8 cellular contexts compared by ENCODE assay signal in genomic region chr5:11719888-11720481, GRCh38.
DNase-seq lines count a peak whose midpoint lies in the region; ATAC-seq and TF ChIP-seq lines count a peak whose summit lies in the region.

No MANE protein-coding gene starts in this region.

- no peak for TF ChIP-seq EP300 in ovary (IDR thresholded peaks at IDR 0.05)

- TF ChIP-seq CTCF in HEK293 (tag by site-specific recombination; IDR thresholded peaks at IDR 0.05) (no peak), astrocyte of the cerebellum (IDR thresholded peaks at IDR 0.05; ENCODE audit: low read depth, low read length, missing control alignments) (peak; percentile 55), ovary (IDR thresholded peaks at IDR 0.05) (no peak)

- H3K27me3 ChIP-seq in ovary, result no peaks in the 10 kb centered on the region

- H3K27ac Mint-ChIP-seq in stimulated activated memory B cell treated with anti-CD40 and anti-IgM and Interleukin-4, amounts not matched to agents 10 μg/mL and 1 μg/mL and 100 μg/mL, for 72 hours, result no peak overlapping the region

- H3K4me3 Mint-ChIP-seq in stimulated activated memory B cell treated with anti-CD40 and anti-IgM and Interleukin-4, amounts not matched to agents 10 μg/mL and 1 μg/mL and 100 μg/mL, for 72 hours, result no peak overlapping the region

- H3K27ac ChIP-seq in HEK293 (ENCODE audit: extremely low read depth, low read depth, low read length) (no peak overlapping the region), ovary (no peak overlapping the region)

- intact Hi-C loops in ovary (cut with DNase I), result no loop called here

- ATAC-seq in left lobe of liver (peak; percentile 98), GM19397 (IDR thresholded peaks at IDR 0.05; ENCODE audit: unreplicated experiment) (no peak)
- ATAC-seq in stimulated activated memory B cell treated with anti-CD40 and anti-IgM and Interleukin-4, amounts not matched to agents 10 μg/mL and 1 μg/mL and 100 μg/mL, for 72 hours, result no peak

- no peak for TF ChIP-seq POLR2A in ovary (IDR thresholded peaks at IDR 0.05)

- DNase-seq in CMK (ENCODE audit: low read depth) (peak; percentile 14), NCI-H2227 (lab: John Stamatoyannopoulos, UW; ENCODE audit: unreplicated experiment) (peak; percentile 59), astrocyte of the cerebellum (ENCODE audit: low read depth) (peak; percentile 18), left lobe of liver (ENCODE audit: low spot score) (peak; percentile 68), ovary (no peak)

- POLR2A ChIA-PET in HEK293 (lab: Yijun Ruan, JAX), result no interaction called here

- no peak overlapping the region for H3K4me3 ChIP-seq in HEK293 (ENCODE audit: low read depth, low read length)
- H3K4me3 ChIP-seq in astrocyte of the cerebellum (ENCODE audit: low read depth, low read length), result no peak overlapping the region
- H3K4me3 ChIP-seq in ovary, result no peak overlapping the region

- peaks cover 5% of the 10 kb centered on the region for H3K9me3 Mint-ChIP-seq in stimulated activated memory B cell treated with anti-CD40 and anti-IgM and Interleukin-4, amounts not matched to agents 10 μg/mL and 1 μg/mL and 100 μg/mL, for 72 hours

- no peaks in the 10 kb centered on the region for H3K36me3 Mint-ChIP-seq in stimulated activated memory B cell treated with anti-CD40 and anti-IgM and Interleukin-4, amounts not matched to agents 10 μg/mL and 1 μg/mL and 100 μg/mL, for 72 hours

- H3K27me3 Mint-ChIP-seq in stimulated activated memory B cell treated with anti-CD40 and anti-IgM and Interleukin-4, amounts not matched to agents 10 μg/mL and 1 μg/mL and 100 μg/mL, for 72 hours, result no peaks in the 10 kb centered on the region

- CTCF ChIA-PET in HEK293 (lab: Yijun Ruan, JAX), result interaction anchor here (0.6 to 1.6 kb wide), 10 partner anchors 11 to 1604 kb away, joined by 3 to 7 read pairs (median 3); no protein-coding TSS in a partner anchor

- no peaks in the 10 kb centered on the region for H3K36me3 ChIP-seq in HEK293 (ENCODE audit: control insufficient read depth in 2 of 2, insufficient read depth in 1 of 2, low read length in 2 of 2)
- H3K36me3 ChIP-seq in ovary, result no peaks in the 10 kb centered on the region

- in situ Hi-C loops in astrocyte of the cerebellum (cut with HindIII; ENCODE audit: low sequenced_read_pairs), result no loop called here

- WGBS in ovary, 3 donors, result 27 to 35% (median 33%) methylated on average over 5 of the region's 5 CpGs

- no peaks in the 10 kb centered on the region for H3K4me1 ChIP-seq in HEK293 (ENCODE audit: control insufficient read depth, insufficient read depth, low read length)
- H3K4me1 ChIP-seq in ovary (ENCODE audit: insufficient read depth), result no peaks in the 10 kb centered on the region

- H3K9me3 ChIP-seq in HEK293 (ENCODE audit: control insufficient read depth, insufficient read depth, low read depth, low read length), result no peaks in the 10 kb centered on the region
- H3K9me3 ChIP-seq in ovary, result no peaks in the 10 kb centered on the region

- H3K4me1 Mint-ChIP-seq in stimulated activated memory B cell treated with anti-CD40 and anti-IgM and Interleukin-4, amounts not matched to agents 10 μg/mL and 1 μg/mL and 100 μg/mL, for 72 hours, result no peaks in the 10 kb centered on the region

TF ChIP-seq in HEK293, 187 proteins besides CTCF, POLR2A, EP300 and RAD21:
- no peak for TF ChIP-seq ZBTB10 (tag by site-specific recombination; IDR thresholded peaks at IDR 0.05)
- peak; percentile 37 for TF ChIP-seq ZSCAN4 (tag by site-specific recombination; IDR thresholded peaks at IDR 0.05)
- peak; percentile 27 for TF ChIP-seq ZNF654 (tag by site-specific recombination; IDR thresholded peaks at IDR 0.05; ENCODE audit: low read depth)
- TF ChIP-seq ZNF660 (tag by site-specific recombination; IDR thresholded peaks at IDR 0.05), result 0 out of 2 replicates have a peak, but pooled peaks have one; percentile 25

Comparison
In these comparisons a context has a peak if more than half of its experiments do, and no peak if none do; other contexts are left out.
1. DNase-seq: peak in CMK (single experiment), NCI-H2227 (single experiment), astrocyte of the cerebellum (single experiment) and left lobe of liver (single experiment); none in ovary (0 of 5).